11 cellular contexts compared by ENCODE assay signal in genomic region chr9:127716412-127716811, GRCh38. TPM values are rescaled to one million over a fixed set of nuclear protein-coding genes. Genes with fewer than 3 reads are reported as not detected.
DNase-seq lines count a peak whose midpoint lies in the region; ATAC-seq, FAIRE-seq and TF ChIP-seq lines count a peak whose summit lies in the region.
"Had no signal": no experiment of that assay in that cellular context is flagged by ENCODE, and none has a peak within 500 bp of the region (broad histone marks: within the 10 kb centered on the region; RNA-seq: fewer than 3 reads in every experiment).

No MANE protein-coding gene starts in this region.

- no peaks in the 10 kb centered on the region for H3K9me3 Mint-ChIP-seq in stimulated activated naive CD8-positive, alpha-beta T cell treated with anti-CD3 and anti-CD28 coated beads, Interleukin-15, Interleukin-2, amounts not matched to agents 100 ng/mL and 50 ng/mL, for 24 hours
- H3K9me3 Mint-ChIP-seq in brain, result no peaks in the 10 kb centered on the region
- no peaks in the 10 kb centered on the region for H3K9me3 Mint-ChIP-seq in naive thymus-derived CD8-positive, alpha-beta T cell

- POLR2A ChIA-PET in naive thymus-derived CD8-positive, alpha-beta T cell (lab: Charles Lee), result interaction anchor here (1.1 to 3.3 kb wide), 5 partner anchors 17 to 182 kb away, joined by 4 to 19 read pairs (median 6); partner anchors contain the start of gene TOR2A

- peak overlapping the region; percentile 97 for H3K27ac Mint-ChIP-seq in stimulated activated naive CD8-positive, alpha-beta T cell treated with anti-CD3 and anti-CD28 coated beads, Interleukin-15, Interleukin-2, amounts not matched to agents 100 ng/mL and 50 ng/mL, for 24 hours
- peak overlapping the region; percentile 91 to 98 (median 93) for H3K27ac Mint-ChIP-seq in brain
- H3K27ac Mint-ChIP-seq in naive thymus-derived CD8-positive, alpha-beta T cell, result peak overlapping the region; percentile 95 to 99 (median 98)

- H3K27me3 Mint-ChIP-seq in stimulated activated naive CD8-positive, alpha-beta T cell treated with anti-CD3 and anti-CD28 coated beads, Interleukin-15, Interleukin-2, amounts not matched to agents 100 ng/mL and 50 ng/mL, for 24 hours, result no peaks in the 10 kb centered on the region
- H3K27me3 Mint-ChIP-seq in brain, result peaks cover 4% of the 10 kb centered on the region
- H3K27me3 Mint-ChIP-seq in naive thymus-derived CD8-positive, alpha-beta T cell, result no peaks in the 10 kb centered on the region

- peaks cover 35% of the 10 kb centered on the region for H3K4me1 Mint-ChIP-seq in stimulated activated naive CD8-positive, alpha-beta T cell treated with anti-CD3 and anti-CD28 coated beads, Interleukin-15, Interleukin-2, amounts not matched to agents 100 ng/mL and 50 ng/mL, for 24 hours (ENCODE audit: low read depth)
- peaks cover 22% of the 10 kb centered on the region for H3K4me1 Mint-ChIP-seq in brain
- H3K4me1 Mint-ChIP-seq in naive thymus-derived CD8-positive, alpha-beta T cell, result peaks cover 19 to 52% (median 41%) of the 10 kb centered on the region in 4 donors

- no peak for ATAC-seq in stimulated activated naive CD8-positive, alpha-beta T cell treated with anti-CD3 and anti-CD28 coated beads, Interleukin-15, Interleukin-2, amounts not matched to agents 100 U/mL and 50 U/mL, for 24 hours
- ATAC-seq in naive thymus-derived CD8-positive, alpha-beta T cell, result no peak
- no peak for ATAC-seq in GM21381 (IDR thresholded peaks at IDR 0.05; ENCODE audit: unreplicated experiment)

- no peak for TF ChIP-seq CTCF in brain (conservative IDR thresholded peaks at IDR 0.05)

- peaks cover 4% of the 10 kb centered on the region for H3K36me3 Mint-ChIP-seq in stimulated activated naive CD8-positive, alpha-beta T cell treated with anti-CD3 and anti-CD28 coated beads, Interleukin-15, Interleukin-2, amounts not matched to agents 100 ng/mL and 50 ng/mL, for 24 hours (ENCODE audit: low read depth)
- H3K36me3 Mint-ChIP-seq in brain, result no peaks in the 10 kb centered on the region
- no peaks in the 10 kb centered on the region for H3K36me3 Mint-ChIP-seq in naive thymus-derived CD8-positive, alpha-beta T cell

- TF ChIP-seq POLR2A in H54 (IDR thresholded peaks at IDR 0.05; ENCODE audit: low read depth, low read length), result no peak

- no peak for DNase-seq in stimulated activated naive CD8-positive, alpha-beta T cell treated with anti-CD3 and anti-CD28 coated beads, Interleukin-15, Interleukin-2, amounts not matched to agents 100 U/mL and 50 U/mL, for 24 hours
- no peak for DNase-seq in naive thymus-derived CD8-positive, alpha-beta T cell
- DNase-seq in effector CD8-positive, alpha-beta T cell (lab: John Stamatoyannopoulos, UW), result no peak
- DNase-seq in H54 (ENCODE audit: insufficient read length, low spot score), result no peak
- DNase-seq in activated gamma-delta T cell (lab: John Stamatoyannopoulos, UW), result no peak

- no peak for FAIRE-seq in H54 (lab: Jason Lieb, UNC)
- FAIRE-seq: endometrium had no signal

- peak overlapping the region; percentile 100 for H3K4me3 Mint-ChIP-seq in stimulated activated naive CD8-positive, alpha-beta T cell treated with anti-CD3 and anti-CD28 coated beads, Interleukin-15, Interleukin-2, amounts not matched to agents 100 ng/mL and 50 ng/mL, for 24 hours
- peak overlapping the region; percentile 94 to 99 (median 96) for H3K4me3 Mint-ChIP-seq in brain
- peak overlapping the region; percentile 90 to 100 (median 99) for H3K4me3 Mint-ChIP-seq in naive thymus-derived CD8-positive, alpha-beta T cell

RNA-seq across cellular contexts. Expression of gene TTC16, which starts 0.5 kb away (rescaled TPM):
- not detected for polyA plus RNA-seq in brain (ENCODE audit: insufficient read depth, low read depth, low replicate concordance)
- 1 to 10 TPM; 7.2 to 8.2 TPM for total RNA-seq in naive thymus-derived CD8-positive, alpha-beta T cell
- 1 to 10 TPM; 1.8 to 4.4 (median 3.0) TPM for polyA plus RNA-seq in naive thymus-derived CD8-positive, alpha-beta T cell
- total RNA-seq: H7 had no signal

RNA-seq across cellular contexts. Expression of gene PTRH1, which starts 0.9 kb away (rescaled TPM):
- 16.8 TPM for polyA plus RNA-seq in brain (ENCODE audit: insufficient read depth, low read depth, low replicate concordance)
- total RNA-seq in naive thymus-derived CD8-positive, alpha-beta T cell, result 1 to 10 TPM; 8.8 to 8.9 TPM
- 10 to 100 TPM; 26.2 to 37.7 (median 30.9) TPM for polyA plus RNA-seq in naive thymus-derived CD8-positive, alpha-beta T cell

RNA-seq across cellular contexts. Expression of gene CFAP157, which starts 9.6 kb away (rescaled TPM):
- not detected for polyA plus RNA-seq in brain (ENCODE audit: insufficient read depth, low read depth, low replicate concordance)
- total RNA-seq in naive thymus-derived CD8-positive, alpha-beta T cell, result under 1 TPM; 0.58 to 0.99 TPM
- under 1 TPM; 0.18 to 0.32 (median 0.23) TPM for polyA plus RNA-seq in naive thymus-derived CD8-positive, alpha-beta T cell
- total RNA-seq: H7, right atrium auricular region had no signal

RNA-seq across cellular contexts. Expression of gene TOR2A, which starts 18.7 kb away (rescaled TPM):
- polyA plus RNA-seq in brain (ENCODE audit: insufficient read depth, low read depth, low replicate concordance), result 22.1 TPM
- total RNA-seq in naive thymus-derived CD8-positive, alpha-beta T cell, result 10 to 100 TPM in 1 of 2 experiments, 1 to 10 TPM in 1; 9.8 to 13.9 TPM
- 10 to 100 TPM; 18.1 to 24.7 (median 23.5) TPM for polyA plus RNA-seq in naive thymus-derived CD8-positive, alpha-beta T cell
